8 cellular contexts compared by ENCODE assay signal in genomic region chr17:50079334-50080095, GRCh38. TPM values are rescaled to one million over a fixed set of nuclear protein-coding genes. Genes with fewer than 3 reads are reported as not detected.
DNase-seq lines count a peak whose midpoint lies in the region; ATAC-seq, FAIRE-seq and TF ChIP-seq lines count a peak whose summit lies in the region.

No MANE protein-coding gene starts in this region.

- H3K9me3 ChIP-seq in ascending aorta = no peaks in the 10 kb centered on the region

- peaks cover 77 to 93% of the 10 kb centered on the region in 2 donors for H3K36me3 ChIP-seq in ascending aorta

- intact Hi-C loops in ascending aorta (cut with DNase I) = loop anchor here (2.0 kb wide), 2 partner anchors 25 to 53 kb away; no protein-coding TSS in a partner anchor

- no peaks in the 10 kb centered on the region for H3K27me3 ChIP-seq in ascending aorta

- no peak for FAIRE-seq in D721Med (lab: Jason Lieb, UNC)

- TF ChIP-seq CTCF in D721Med (IDR thresholded peaks at IDR 0.05; ENCODE audit: insufficient read depth, missing control alignments) (peak; percentile 98), ascending aorta (IDR thresholded peaks at IDR 0.05) (peak; percentile 68 to 84 (median 82))

- H3K27ac ChIP-seq in ascending aorta = peak overlapping the region; percentile 60 to 68

- H3K4me3 ChIP-seq in ascending aorta = no peak overlapping the region

- H3K4me1 ChIP-seq in ascending aorta = peaks cover 0 to 7% of the 10 kb centered on the region in 2 donors

- ATAC-seq in left lobe of liver (peak; percentile 71), GM21786 (IDR thresholded peaks at IDR 0.05; ENCODE audit: unreplicated experiment) (no peak), HG03108 (IDR thresholded peaks at IDR 0.05; ENCODE audit: unreplicated experiment) (no peak)

- DNase-seq in D721Med (ENCODE audit: insufficient read length, low spot score) = no peak
- peak; percentile 73 for DNase-seq in LHCN-M2 (ENCODE audit: low read depth)
- no peak for DNase-seq in ascending aorta (ENCODE audit: low spot score in 2 of 2)
- DNase-seq in left lobe of liver (ENCODE audit: low spot score) = no peak
- DNase-seq in Ammon's horn (ENCODE audit: low spot score) = no peak
- no peak for DNase-seq in DMS153 treated with DMSO at 0.1 percent for 48 hours (lab: John Stamatoyannopoulos, UW; ENCODE audit: unreplicated experiment)

RNA-seq across cellular contexts. Expression of gene PDK2, which starts 15.6 kb away (rescaled TPM):
- total RNA-seq in LHCN-M2 (2014; rRNA removed) = 22.3 and 22.5 TPM in 2 replicates
- 29.7 TPM for polyA plus RNA-seq in LHCN-M2 (2012)
- total RNA-seq in ascending aorta = 73.5 TPM
- 52.0 TPM for total RNA-seq in left lobe of liver

RNA-seq across cellular contexts. Expression of gene ITGA3, which starts 23.6 kb away (rescaled TPM):
- 382 and 426 TPM in 2 replicates for total RNA-seq in LHCN-M2 (2014; rRNA removed)
- polyA plus RNA-seq in LHCN-M2 (2012) = 567 TPM
- 222 TPM for total RNA-seq in ascending aorta
- total RNA-seq in left lobe of liver = 2.7 TPM

RNA-seq across cellular contexts. Expression of gene SAMD14, which starts 50.4 kb away (rescaled TPM):
- 1.1 and 1.6 TPM in 2 replicates for total RNA-seq in LHCN-M2 (2014; rRNA removed)
- 2.3 TPM for polyA plus RNA-seq in LHCN-M2 (2012)
- 3.2 TPM for total RNA-seq in ascending aorta
- total RNA-seq in left lobe of liver = 1.9 TPM

Comparison
In these comparisons a context has a peak if more than half of its experiments do, and no peak if none do; other contexts are left out.
1. RNA of gene ITGA3, which starts 23.6 kb away (total RNA-seq): 382 to 426 TPM in LHCN-M2 and 222 TPM in ascending aorta (single experiment); 2.7 TPM in left lobe of liver (single experiment); every median in the first group is over 10 times any median in the second.